Comparison of ENCODE assay signal across 31 cellular contexts in the genomic region with DNA sequence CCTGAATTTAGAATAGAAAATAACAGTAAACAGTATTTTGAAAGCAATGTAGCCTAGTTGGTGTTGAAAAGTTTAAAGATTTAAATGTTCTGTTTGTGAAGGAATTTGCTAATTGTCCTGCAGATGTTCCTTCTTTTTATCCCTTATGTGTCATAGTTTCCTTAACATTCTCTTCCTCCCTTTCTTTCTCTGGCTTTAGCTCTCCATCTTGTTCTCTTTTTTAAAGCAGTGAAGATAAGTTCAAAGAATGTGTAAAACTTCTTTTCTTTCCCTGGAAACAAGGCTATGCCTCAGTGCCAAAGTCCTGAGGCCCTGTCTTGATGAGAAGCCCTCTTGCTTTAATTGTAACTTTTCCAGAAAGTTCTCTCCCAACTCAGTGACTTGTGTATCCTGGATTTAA.
"Had no signal": no experiment of that assay in that cellular context is flagged by ENCODE, and none has a peak within 500 bp of the region (broad histone marks: within the 10 kb centered on the region; RNA-seq: fewer than 3 reads in every experiment).

No MANE protein-coding gene starts in this region.

- H3K4me3 ChIP-seq: ascending aorta, esophagus muscularis mucosa, sigmoid colon, smooth muscle cell, stomach, tibial artery had no signal

- H3K9me3 Mint-ChIP-seq: activated naive CD4-positive, alpha-beta T cell treated with anti-CD3 and anti-CD28 coated beads for 36 hours; activated naive CD8-positive, alpha-beta T cell treated with anti-CD3 and anti-CD28 coated beads for 36 hours; activated T-helper 1 cell treated with anti-CD3 and anti-CD28 coated beads, Interleukin-12 subunit alpha, Interleukin-12 subunit beta, Interleukin-2, Interleukin-4 antibody, amounts not matched to agents 30 ng/mL and 10 ng/mL and 1 ng/mL, durations not matched to agents 14 hours and 24 hours and 36 hours; naive thymus-derived CD4-positive, alpha-beta T cell; stimulated activated naive B cell treated with anti-CD40 and anti-IgM and Interleukin-4, amounts not matched to agents 10 μg/mL and 1 μg/mL and 100 μg/mL, for 72 hours; T-helper 1 cell treated with Interleukin-12 subunit alpha and Interleukin-12 subunit beta and Interleukin-4 antibody, amounts not matched to agents 30 μg/mL and 1 μg/mL, for 36 hours had no signal

- H3K36me3 ChIP-seq: ascending aorta, brain microvascular endothelial cell, esophagus muscularis mucosa, sigmoid colon, stomach, tibial artery, WERI-Rb-1 had no signal

- H3K4me1 Mint-ChIP-seq: activated naive CD8-positive, alpha-beta T cell treated with anti-CD3 and anti-CD28 coated beads for 36 hours; neural crest cell; stimulated activated naive B cell treated with anti-CD40 and anti-IgM and Interleukin-4, amounts not matched to agents 10 μg/mL and 1 μg/mL and 100 μg/mL, for 72 hours had no signal

- H3K27ac ChIP-seq: ascending aorta, brain microvascular endothelial cell, esophagus muscularis mucosa, stomach, tibial artery, WERI-Rb-1 had no signal

- H3K9me3 ChIP-seq: ascending aorta, esophagus muscularis mucosa, sigmoid colon, stomach, tibial artery had no signal

- H3K27me3 ChIP-seq: ascending aorta, brain microvascular endothelial cell, esophagus muscularis mucosa, sigmoid colon, stomach, tibial artery had no signal

- H3K4me2 ChIP-seq: smooth muscle cell had no signal

- H3K36me3 Mint-ChIP-seq: activated naive CD8-positive, alpha-beta T cell treated with anti-CD3 and anti-CD28 coated beads for 36 hours; naive thymus-derived CD4-positive, alpha-beta T cell; stimulated activated naive B cell treated with anti-CD40 and anti-IgM and Interleukin-4, amounts not matched to agents 10 μg/mL and 1 μg/mL and 100 μg/mL, for 72 hours had no signal

- ATAC-seq: activated CD4-positive, CD25-positive, alpha-beta regulatory T cell treated with anti-CD3 and anti-CD28 coated beads, Interleukin-2, amount 50 U/mL, for 24 hours; naive thymus-derived CD4-positive, alpha-beta T cell; stimulated activated naive B cell treated with anti-CD40 and anti-IgM and Interleukin-4, amounts not matched to agents 10 μg/mL and 1 μg/mL and 100 μg/mL, for 72 hours had no signal

- H3K4me3 Mint-ChIP-seq: activated naive CD4-positive, alpha-beta T cell treated with anti-CD3 and anti-CD28 coated beads for 36 hours; activated naive CD8-positive, alpha-beta T cell treated with anti-CD3 and anti-CD28 coated beads for 36 hours; activated T-helper 1 cell treated with anti-CD3 and anti-CD28 coated beads, Interleukin-12 subunit alpha, Interleukin-12 subunit beta, Interleukin-2, Interleukin-4 antibody, amounts not matched to agents 30 ng/mL and 10 ng/mL and 1 ng/mL, durations not matched to agents 14 hours and 24 hours and 36 hours; naive thymus-derived CD4-positive, alpha-beta T cell; neural crest cell; stimulated activated naive B cell treated with anti-CD40 and anti-IgM and Interleukin-4, amounts not matched to agents 10 μg/mL and 1 μg/mL and 100 μg/mL, for 72 hours; T-helper 1 cell treated with Interleukin-12 subunit alpha and Interleukin-12 subunit beta and Interleukin-4 antibody, amounts not matched to agents 30 μg/mL and 1 μg/mL, for 36 hours had no signal

- H3K4me1 ChIP-seq: ascending aorta had no signal

- DNase-seq: activated CD4-positive, alpha-beta T cell treated with anti-CD3 and anti-CD28 coated beads for 48 hours; activated CD4-positive, alpha-beta T cell treated with anti-CD3 and anti-CD28 coated beads, Interleukin-2, amount 50 U/mL, for 48 hours; activated CD8-positive, alpha-beta memory T cell treated with anti-CD3 and anti-CD28 coated beads for 24 hours; activated effector memory CD4-positive, alpha-beta T cell treated with anti-CD3 and anti-CD28 coated beads, Interleukin-2, amount 50 U/mL, for 16 hours; activated naive CD4-positive, alpha-beta T cell treated with anti-CD3 and anti-CD28 coated beads for 36 hours; activated naive CD8-positive, alpha-beta T cell treated with anti-CD3 and anti-CD28 coated beads for 36 hours; brain microvascular endothelial cell; dermis blood vessel endothelial cell; effector CD4-positive, alpha-beta T cell; hippocampal formation; left cardiac atrium; midbrain; naive thymus-derived CD4-positive, alpha-beta T cell; occipital lobe; sigmoid colon; stimulated activated CD4-positive, alpha-beta T cell treated with anti-CD3 and anti-CD28 coated beads, Interleukin-1b, Interleukin-23, amount 100 ng/mL, for 48 hours; stimulated activated CD4-positive, alpha-beta T cell treated with anti-CD3 and anti-CD28 coated beads, Interleukin-4, amount 100 ng/mL, for 4 hours; stimulated activated CD8-positive, alpha-beta memory T cell treated with anti-CD3 and anti-CD28 coated beads, Interleukin-4, amount 100 ng/mL, for 48 hours; stimulated activated naive B cell treated with anti-CD40 and anti-IgM and Interleukin-4, amounts not matched to agents 10 μg/mL and 1 μg/mL and 100 μg/mL, for 72 hours; stomach; SW 1271; T1000; tibial artery; WERI-Rb-1 had no signal

- H3K27ac Mint-ChIP-seq: activated naive CD4-positive, alpha-beta T cell treated with anti-CD3 and anti-CD28 coated beads for 36 hours; activated naive CD8-positive, alpha-beta T cell treated with anti-CD3 and anti-CD28 coated beads for 36 hours; activated T-helper 1 cell treated with anti-CD3 and anti-CD28 coated beads, Interleukin-12 subunit alpha, Interleukin-12 subunit beta, Interleukin-2, Interleukin-4 antibody, amounts not matched to agents 30 ng/mL and 10 ng/mL and 1 ng/mL, durations not matched to agents 14 hours and 24 hours and 36 hours; naive thymus-derived CD4-positive, alpha-beta T cell; stimulated activated naive B cell treated with anti-CD40 and anti-IgM and Interleukin-4, amounts not matched to agents 10 μg/mL and 1 μg/mL and 100 μg/mL, for 72 hours; T-helper 1 cell treated with Interleukin-12 subunit alpha and Interleukin-12 subunit beta and Interleukin-4 antibody, amounts not matched to agents 30 μg/mL and 1 μg/mL, for 36 hours had no signal
